Comparison of ENCODE assay signal across 8 cellular contexts in the genomic region with DNA sequence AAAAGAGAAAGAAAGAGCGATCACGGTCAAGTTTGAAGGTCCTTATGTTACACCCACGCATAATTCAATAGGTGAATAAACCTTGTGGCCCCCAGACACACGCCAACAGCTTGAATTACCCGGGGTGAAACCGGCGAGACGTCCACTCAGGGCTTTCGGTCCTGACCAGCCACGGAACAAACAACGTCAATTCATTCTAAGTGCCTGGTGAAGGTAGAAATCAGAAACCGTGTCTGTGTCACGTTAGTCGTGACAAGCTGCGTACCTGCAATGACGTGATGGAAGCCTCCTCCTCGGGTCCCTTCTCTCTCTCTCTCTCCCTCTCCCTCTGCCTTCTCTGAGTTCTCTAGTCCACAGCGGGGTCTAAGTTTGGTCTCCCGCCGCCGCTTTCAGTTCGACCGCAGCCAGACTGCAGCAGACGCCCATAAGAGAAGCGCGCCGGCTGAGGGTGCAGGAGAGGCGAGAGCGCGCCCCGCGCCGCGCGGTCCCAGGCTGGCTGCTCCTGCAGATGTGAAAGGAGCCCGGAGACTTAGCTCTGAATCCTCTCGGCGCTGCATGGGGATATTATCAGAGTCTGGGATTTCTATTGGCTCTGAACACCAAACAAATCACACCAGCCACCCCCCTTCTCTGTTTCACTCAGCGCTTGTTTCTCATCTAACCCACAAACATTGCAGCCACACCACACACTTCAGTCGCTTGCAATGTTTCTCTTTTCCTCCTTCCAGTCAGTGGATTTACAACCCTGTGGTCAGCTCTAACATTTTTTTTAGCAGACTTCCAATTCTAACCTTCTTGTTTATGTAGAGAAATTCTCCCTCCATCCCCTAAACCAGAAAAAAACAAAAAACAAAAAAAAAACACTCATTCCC. TPM values are rescaled to one million over a fixed set of nuclear protein-coding genes. Genes with fewer than 3 reads are reported as not detected.
A peak's percentile ranks its signal among the peaks of the same experiment; 100 is the strongest.
DNase-seq lines count a peak whose midpoint lies in the region; ATAC-seq and TF ChIP-seq lines count a peak whose summit lies in the region.

A gene (minus strand): TSS at position 537 of the 872 bp plus-strand sequence. CDS start 118,680 bp downstream, outside the sequence.

- peaks cover 22 to 66% (median 45%) of the 10 kb centered on the region in 4 donors for H3K4me1 Mint-ChIP-seq in CD4-positive, alpha-beta memory T cell

- peak within 1 kb of the TSS; percentile 72 for H3K27ac ChIP-seq in CD4-positive, alpha-beta memory T cell (ENCODE audit: low read depth, low read length)
- H3K27ac ChIP-seq in SJSA1 (no peak within 1 kb of the TSS), gastrocnemius medialis (peak within 1 kb of the TSS in 2 of 4 donors; percentile 31 to 64)

- peaks cover 0 to 6% of the 10 kb centered on the region in 2 donors for H3K27me3 Mint-ChIP-seq in CD4-positive, alpha-beta memory T cell

- POLR2A ChIA-PET in CD4-positive, alpha-beta memory T cell (lab: Charles Lee; ENCODE audit: partially characterized antibody): no interaction called here

- no peaks in the 10 kb centered on the region for H3K36me3 ChIP-seq in CD4-positive, alpha-beta memory T cell (ENCODE audit: insufficient read depth, low read length)
- H3K36me3 ChIP-seq in SJSA1 (no peaks in the 10 kb centered on the region), gastrocnemius medialis (no peaks in the 10 kb centered on the region)

- ATAC-seq in GM19452 (IDR thresholded peaks at IDR 0.05; ENCODE audit: unreplicated experiment) (peak; percentile 85), HG03469 (IDR thresholded peaks at IDR 0.05; ENCODE audit: unreplicated experiment) (peak; percentile 65), gastrocnemius medialis (peak in 1 of 2 donors; percentile 64)

- no peak for TF ChIP-seq CTCF in astrocyte of the spinal cord (IDR thresholded peaks at IDR 0.05; ENCODE audit: low read depth, low read length)
- TF ChIP-seq CTCF in gastrocnemius medialis (IDR thresholded peaks at IDR 0.05 in 4 of 5, conservative IDR thresholded peaks at IDR 0.05 in 1 of 5): no peak

- peaks cover 0 to 3% (median 0%) of the 10 kb centered on the region in 8 donors for H3K9me3 Mint-ChIP-seq in CD4-positive, alpha-beta memory T cell

- no peaks in the 10 kb centered on the region for H3K27me3 ChIP-seq in CD4-positive, alpha-beta memory T cell (ENCODE audit: insufficient read depth, low read length)
- H3K27me3 ChIP-seq in SJSA1 (replicated peaks) (peaks cover 62% of the 10 kb centered on the region), gastrocnemius medialis (peaks cover 0 to 17% (median 14%) of the 10 kb centered on the region in 3 donors)

- peaks cover 45% of the 10 kb centered on the region for H3K4me1 ChIP-seq in CD4-positive, alpha-beta memory T cell (ENCODE audit: insufficient read depth, low read length)
- H3K4me1 ChIP-seq in SJSA1 (replicated peaks): peaks cover 4% of the 10 kb centered on the region; the same call in 1 of the 2 replicates
- no peaks in the 10 kb centered on the region for H3K4me1 ChIP-seq in gastrocnemius medialis

- intact Hi-C loops in CD4-positive, alpha-beta memory T cell (cut with micrococcal nuclease): loop anchor here (1.0 to 5.0 kb wide), 2 partner anchors 36 to 55 kb away; no protein-coding TSS in a partner anchor
- intact Hi-C loops in gastrocnemius medialis (cut with DNase I; ENCODE audit: low total_unique reads): no loop called here

- H3K9me3 ChIP-seq in CD4-positive, alpha-beta memory T cell (ENCODE audit: control insufficient read depth in 1 of 2, low read length in 2 of 2): no peaks in the 10 kb centered on the region
- no peaks in the 10 kb centered on the region for H3K9me3 ChIP-seq in SJSA1 (replicated peaks)
- no peaks in the 10 kb centered on the region for H3K9me3 ChIP-seq in iPS-18c (ENCODE audit: control insufficient read depth, insufficient read depth, low read length)
- H3K9me3 ChIP-seq in gastrocnemius medialis: no peaks in the 10 kb centered on the region

- H3K4me3 ChIP-seq in CD4-positive, alpha-beta memory T cell (ENCODE audit: low read length in 2 of 2): peak within 1 kb of the TSS; percentile 77 to 81
- H3K4me3 ChIP-seq in SJSA1 (peak within 1 kb of the TSS; percentile 37), astrocyte of the spinal cord (ENCODE audit: low read depth, low read length) (peak within 1 kb of the TSS; percentile 56), iPS-18c (ENCODE audit: insufficient read depth, low read depth, low read length) (peak within 1 kb of the TSS; percentile 38), gastrocnemius medialis (peak within 1 kb of the TSS; percentile 48 to 64 (median 52))

- DNase-seq in CD4-positive, alpha-beta memory T cell: peak; percentile 37 to 67 (median 50)
- DNase-seq in SJSA1 (ENCODE audit: low read depth in 1 of 2, low spot score in 2 of 2) (peak; percentile 68 to 73), astrocyte of the spinal cord (ENCODE audit: low read depth, low spot score) (peak; percentile 93), gastrocnemius medialis (peak in 1 of 2 donors; percentile 14), NCI-H187 treated with DMSO at 0.1 percent for 48 hours (lab: John Stamatoyannopoulos, UW) (no peak)

- H3K36me3 Mint-ChIP-seq in CD4-positive, alpha-beta memory T cell: peaks cover 0 to 11% of the 10 kb centered on the region in 2 donors

- in situ Hi-C loops in astrocyte of the spinal cord (cut with HindIII; ENCODE audit: low sequenced_read_pairs) (no loop called here), gastrocnemius medialis (cut with MboI; ENCODE audit: low sequenced_read_pairs in 4 of 4) (no loop called here)

- H3K4me3 Mint-ChIP-seq in CD4-positive, alpha-beta memory T cell: peak within 1 kb of the TSS; percentile 91 to 98 (median 96)

- peak in 1 of 2 donors; percentile 9 for TF ChIP-seq POLR2A in gastrocnemius medialis (IDR thresholded peaks at IDR 0.05)

- H3K27ac Mint-ChIP-seq in CD4-positive, alpha-beta memory T cell: peak within 1 kb of the TSS; percentile 90 to 97 (median 94)

- CTCF ChIA-PET in CD4-positive, alpha-beta memory T cell (lab: Charles Lee; ENCODE audit: partially characterized antibody): interaction anchor here (1.0 to 1.2 kb wide), 2 partner anchors 155 to 156 kb away, joined by 3 read pairs; no protein-coding TSS in a partner anchor

RNA-seq across cellular contexts. Expression of the gene that starts here (rescaled TPM):
- 1 to 10 TPM; 1.6 to 1.8 TPM for total RNA-seq in CD4-positive, alpha-beta memory T cell
- 1 to 10 TPM; 2.1 to 2.5 TPM for polyA plus RNA-seq in CD4-positive, alpha-beta memory T cell
- 0.03 TPM in 1 of 2 replicates, not detected in the other for total RNA-seq in SJSA1 (2014; rRNA removed; shearing (Covaris generic))
- total RNA-seq in gastrocnemius medialis: under 1 TPM; 0.10 to 0.75 (median 0.64) TPM

Comparison
In these comparisons a context has a peak if more than half of its experiments do, and no peak if none do; other contexts are left out.
1. Peak in DNase-seq and H3K4me3 ChIP-seq in SJSA1; RNA of the gene not detected or under 1 TPM.